ENCODE assay signal across 8 cellular contexts in the genomic region with DNA sequence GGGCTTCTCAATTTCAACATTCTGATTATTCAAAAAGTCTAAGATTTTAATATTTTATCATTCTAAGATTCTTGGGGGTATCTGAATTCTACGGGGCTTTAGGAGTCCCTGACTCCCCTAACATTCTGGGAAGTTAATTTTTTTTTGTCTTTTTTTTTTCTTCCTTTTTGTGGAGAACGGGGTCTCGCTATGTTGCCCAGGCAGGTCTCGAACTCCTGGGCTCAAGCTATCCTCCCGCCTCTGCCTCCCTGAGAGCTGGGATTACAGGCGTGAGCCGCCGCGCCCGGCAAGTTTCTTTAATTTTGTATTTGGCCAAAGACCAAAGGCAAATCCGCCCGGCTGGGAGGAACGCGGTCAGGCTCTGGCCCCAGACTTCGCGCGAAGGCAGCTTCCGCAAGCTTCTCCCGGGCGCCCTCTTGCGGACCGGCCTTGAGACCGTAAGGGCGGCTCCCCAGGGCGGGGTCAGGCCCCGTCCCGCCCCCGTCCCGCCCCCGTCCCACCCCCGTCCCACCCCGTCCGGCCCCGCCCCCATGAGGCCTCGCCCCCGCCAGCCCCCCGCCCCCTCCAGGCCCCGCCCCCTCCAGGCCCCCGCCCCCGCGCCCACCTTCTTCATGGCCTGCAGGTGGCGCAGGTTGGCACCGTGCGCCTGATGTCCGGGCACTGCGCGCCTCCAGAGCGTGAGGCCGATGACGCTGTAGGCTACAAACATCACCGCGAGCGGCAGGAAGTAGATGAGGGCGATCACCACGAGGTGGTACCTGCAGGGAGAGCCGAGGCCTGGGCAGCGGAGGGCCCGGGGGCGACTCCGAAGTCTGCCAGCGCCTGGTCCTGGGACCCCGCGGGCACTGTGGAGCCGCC. TPM values are rescaled to one million over a fixed set of nuclear protein-coding genes. Genes with fewer than 3 reads are reported as not detected.
DNase-seq lines count a peak whose midpoint lies in the region; ATAC-seq and TF ChIP-seq lines count a peak whose summit lies in the region.

No MANE protein-coding gene starts in this region.

- H3K36me3 Mint-ChIP-seq in activated CD8-positive, alpha-beta T cell treated with anti-CD3 and anti-CD28 coated beads, Interleukin-2, amount 10 ng/mL, durations not matched to agents 7 days and 5 days (ENCODE audit: low read depth) = no peaks in the 10 kb centered on the region

- H4K5ac ChIP-seq in mesendoderm (ENCODE audit: low read length) = no peak overlapping the region

- no peaks in the 10 kb centered on the region for H3K27me3 ChIP-seq in HL-60 (ENCODE audit: insufficient read depth, poor library complexity, severe bottlenecking)
- no peaks in the 10 kb centered on the region for H3K27me3 ChIP-seq in mesendoderm (ENCODE audit: insufficient read depth, low read length, poor library complexity)

- H3K56ac ChIP-seq in mesendoderm (ENCODE audit: low read length) = peak overlapping the region; percentile 69

- H3K79me2 ChIP-seq in mesendoderm (ENCODE audit: control insufficient read depth, insufficient read depth, low read length) = no peaks in the 10 kb centered on the region

- peak overlapping the region; percentile 65 for H3K27ac ChIP-seq in HL-60 (replicated peaks)
- H3K27ac ChIP-seq in mesendoderm (ENCODE audit: low read depth, low read length) = no peak overlapping the region

- no peaks in the 10 kb centered on the region for H3K79me1 ChIP-seq in mesendoderm (ENCODE audit: low read length)

- no peak overlapping the region for H4K8ac ChIP-seq in mesendoderm (ENCODE audit: low read depth, low read length)

- H2BK15ac ChIP-seq in mesendoderm (replicated peaks; ENCODE audit: low read depth) = no peak overlapping the region

- peak; percentile 82 for ATAC-seq in GM19463 (IDR thresholded peaks at IDR 0.05; ENCODE audit: unreplicated experiment)
- ATAC-seq in activated CD8-positive, alpha-beta T cell treated with anti-CD3 and anti-CD28 coated beads, Interleukin-2, amount 10 ng/mL, durations not matched to agents 7 days and 5 days = peak; percentile 92

- H2BK5ac ChIP-seq in mesendoderm (ENCODE audit: low read length) = no peak overlapping the region

- CTCF ChIA-PET in activated CD8-positive, alpha-beta T cell treated with anti-CD3 and anti-CD28 coated beads, Interleukin-2, amount 10 ng/mL, durations not matched to agents 7 days and 5 days (lab: Charles Lee) = interaction anchor here (0.5 to 4.0 kb wide), 42 partner anchors 9 to 684 kb away, joined by 3 to 28 read pairs (median 4); partner anchors contain the start of genes DDX21, HK1 and TACR2

- no peak overlapping the region for H3K4ac ChIP-seq in mesendoderm (ENCODE audit: low read depth, low read length)

- H3K4me3 ChIP-seq in HL-60 (replicated peaks; ENCODE audit: insufficient read depth, low read length) = peak overlapping the region; percentile 15; the same call in 1 of the 2 replicates
- H3K4me3 ChIP-seq in mesendoderm (ENCODE audit: low read length) = no peak overlapping the region

- H3K4me3 Mint-ChIP-seq in activated CD8-positive, alpha-beta T cell treated with anti-CD3 and anti-CD28 coated beads, Interleukin-2, amount 10 ng/mL, durations not matched to agents 7 days and 5 days = peak overlapping the region; percentile 71

- H3K27me3 Mint-ChIP-seq in activated CD8-positive, alpha-beta T cell treated with anti-CD3 and anti-CD28 coated beads, Interleukin-2, amount 10 ng/mL, durations not matched to agents 7 days and 5 days (ENCODE audit: low read depth) = no peaks in the 10 kb centered on the region

- H3K9me3 Mint-ChIP-seq in activated CD8-positive, alpha-beta T cell treated with anti-CD3 and anti-CD28 coated beads, Interleukin-2, amount 10 ng/mL, durations not matched to agents 7 days and 5 days (ENCODE audit: insufficient read depth) = no peaks in the 10 kb centered on the region

- peak overlapping the region; percentile 11 for H3K4me2 ChIP-seq in mesendoderm (ENCODE audit: low read length)

- no peak overlapping the region for H2AK5ac ChIP-seq in mesendoderm (ENCODE audit: low read length)

- H2BK120ac ChIP-seq in mesendoderm (ENCODE audit: low read depth, low read length) = no peak overlapping the region

- no peak overlapping the region for H3K18ac ChIP-seq in mesendoderm (ENCODE audit: low read length)

- no peak overlapping the region for H3K23ac ChIP-seq in mesendoderm (ENCODE audit: low read length)

- no CpG with 5 or more reads among the region's 64 CpGs for WGBS in mesendoderm (ENCODE audit: extremely low coverage, insufficient coverage, low lambda C conversion rate)

- peaks cover 34% of the 10 kb centered on the region for H3K4me1 Mint-ChIP-seq in activated CD8-positive, alpha-beta T cell treated with anti-CD3 and anti-CD28 coated beads, Interleukin-2, amount 10 ng/mL, durations not matched to agents 7 days and 5 days (ENCODE audit: low read depth)

- TF ChIP-seq CTCF in HL-60 (IDR thresholded peaks at IDR 0.05; ENCODE audit: insufficient read depth, low read length) = no peak

- H3K27ac Mint-ChIP-seq in activated CD8-positive, alpha-beta T cell treated with anti-CD3 and anti-CD28 coated beads, Interleukin-2, amount 10 ng/mL, durations not matched to agents 7 days and 5 days = peak overlapping the region; percentile 90

- H3K4me1 ChIP-seq in mesendoderm (ENCODE audit: control insufficient read depth, low read depth, low read length) = no peaks in the 10 kb centered on the region

- peak overlapping the region; percentile 37 for H3K9ac ChIP-seq in mesendoderm (ENCODE audit: low read length)

- DNase-seq in COR-L47 (lab: John Stamatoyannopoulos, UW) (peak; percentile 82), HL-60 (ENCODE audit: low read depth in 1 of 2, low spot score in 1 of 2) (peak; percentile 91 to 92), NCI-H82 treated with DMSO at 0.1 percent for 48 hours (lab: John Stamatoyannopoulos, UW; ENCODE audit: unreplicated experiment) (peak; percentile 52), mesendoderm (peak; percentile 97)
- DNase-seq in activated CD8-positive, alpha-beta T cell treated with anti-CD3 and anti-CD28 coated beads, Interleukin-2, amount 10 ng/mL, durations not matched to agents 7 days and 5 days = peak; percentile 93
- DNase-seq in effector CD4-positive, alpha-beta T cell = peak; percentile 87
- DNase-seq in stimulated activated CD8-positive, alpha-beta memory T cell treated with anti-CD3 and anti-CD28 coated beads, Interleukin-12 subunit alpha, Interleukin-12 subunit beta, amount 100 ng/mL, for 4 hours (ENCODE audit: low read depth) = peak; percentile 78

- POLR2A ChIA-PET in activated CD8-positive, alpha-beta T cell treated with anti-CD3 and anti-CD28 coated beads, Interleukin-2, amount 10 ng/mL, durations not matched to agents 7 days and 5 days (lab: Charles Lee) = interaction anchor here (0.6 to 1.3 kb wide), 6 partner anchors 10 to 284 kb away, joined by 3 to 5 read pairs (median 3); no protein-coding TSS in a partner anchor

- H3K36me3 ChIP-seq in mesendoderm (ENCODE audit: control insufficient read depth, insufficient read depth, low read length) = no peaks in the 10 kb centered on the region

RNA-seq across cellular contexts. Expression of gene TACR2, which starts 8.2 kb away (rescaled TPM):
- not detected for total RNA-seq in activated CD8-positive, alpha-beta T cell treated with anti-CD3 and anti-CD28 coated beads, Interleukin-2, amount 10 ng/mL, durations not matched to agents 7 days and 5 days
- polyA plus RNA-seq in mesendoderm (2013, experiment 1 of 2) = 0.01 TPM
- 0.03 TPM for polyA plus RNA-seq in mesendoderm (2013, experiment 2 of 2)

RNA-seq across cellular contexts. Expression of gene TSPAN15, which starts 42.7 kb away (rescaled TPM):
- total RNA-seq in activated CD8-positive, alpha-beta T cell treated with anti-CD3 and anti-CD28 coated beads, Interleukin-2, amount 10 ng/mL, durations not matched to agents 7 days and 5 days = 1 to 10 TPM; 3.8 to 4.7 TPM
- polyA plus RNA-seq in mesendoderm (2013, experiment 1 of 2) = 1.3 TPM
- polyA plus RNA-seq in mesendoderm (2013, experiment 2 of 2) = 1.3 TPM
